8 cellular contexts compared by ENCODE assay signal in genomic region chr21:17513214-17514123, GRCh38. TPM values are rescaled to one million over a fixed set of nuclear protein-coding genes. Genes with fewer than 3 reads are reported as not detected.
A peak's percentile ranks its signal among the peaks of the same experiment; 100 is the strongest.
DNase-seq lines count a peak whose midpoint lies in the region; ATAC-seq and TF ChIP-seq lines count a peak whose summit lies in the region.

No MANE protein-coding gene starts in this region.

- H3K4me3 ChIP-seq in gastroesophageal sphincter: peak overlapping the region; percentile 59 to 79
- peak overlapping the region; percentile 5 to 29 for H3K4me3 ChIP-seq in neutrophil (ENCODE audit: low read depth in 1 of 2, low read length in 1 of 2)

- H3K9me3 ChIP-seq in gastroesophageal sphincter (no peaks in the 10 kb centered on the region), neutrophil (no peaks in the 10 kb centered on the region)

- in situ Hi-C loops in GM13977 (cut with MboI; ENCODE audit: low pct_unique_long_range_greater_than_20kb, low sequenced_read_pairs, unreplicated experiment): no loop called here

- DNase-seq in GM13977 (ENCODE audit: low spot score) (peak; percentile 37), NCI-H526 treated with DMSO at 0.1 percent for 48 hours (lab: John Stamatoyannopoulos, UW) (peak; percentile 58), activated gamma-delta T cell treated with Interleukin-2 at 50 U/mL for 16 hours (peak; percentile 10), HPDE6-E6E7 (ENCODE audit: extremely low spot score) (no peak), SKM-1 treated with dmso at 0.1 percent for 144 hours (lab: John Stamatoyannopoulos, UW; ENCODE audit: unreplicated experiment) (no peak)

- ATAC-seq in HG02840 (IDR thresholded peaks at IDR 0.05; ENCODE audit: low FRiP score, unreplicated experiment) (peak; percentile 9), gastroesophageal sphincter (peak; percentile 54)

- WGBS in gastroesophageal sphincter (ENCODE audit: low coverage in 1 of 2), 2 donors: 0 to 2% methylated on average over 11 to 12 of the region's 69 CpGs

- peaks cover 0 to 27% (median 14%) of the 10 kb centered on the region in 3 donors for H3K4me1 ChIP-seq in gastroesophageal sphincter
- H3K4me1 ChIP-seq in neutrophil (ENCODE audit: control insufficient read depth in 1 of 2, insufficient read depth in 1 of 2, low read depth in 1 of 2, low read length in 1 of 2): peaks cover 3 to 9% of the 10 kb centered on the region in 2 experiments

- H3K27ac ChIP-seq in gastroesophageal sphincter (peak overlapping the region in 1 of 4 donors; percentile 36), neutrophil (no peak overlapping the region)

- H3K27me3 ChIP-seq in gastroesophageal sphincter (peaks cover 35% of the 10 kb centered on the region), neutrophil (peaks cover 95% of the 10 kb centered on the region)

- H3K36me3 ChIP-seq in gastroesophageal sphincter (no peaks in the 10 kb centered on the region), neutrophil (no peaks in the 10 kb centered on the region)

- no peak for TF ChIP-seq EP300 in gastroesophageal sphincter (IDR thresholded peaks at IDR 0.05)

- TF ChIP-seq CTCF in GM13977 (IDR thresholded peaks at IDR 0.05; ENCODE audit: extremely low read depth, insufficient read depth, missing control alignments): no peak
- no peak for TF ChIP-seq CTCF in gastroesophageal sphincter (IDR thresholded peaks at IDR 0.05)
- no peak for TF ChIP-seq CTCF in neutrophil (IDR thresholded peaks at IDR 0.05)

- no peak for TF ChIP-seq POLR2A in gastroesophageal sphincter (IDR thresholded peaks at IDR 0.05)

RNA-seq across cellular contexts. Expression of gene CXADR, which starts 0.6 kb away (rescaled TPM):
- 10 to 100 TPM in 1 of 4 donors, 1 to 10 TPM in 2, under 1 TPM in 1; 0.54 to 10.6 (median 4.4) TPM for total RNA-seq in gastroesophageal sphincter

Comparison
In these comparisons a context has a peak if more than half of its experiments do, and no peak if none do; other contexts are left out.
1. DNase-seq: peak in GM13977 (single experiment), NCI-H526 treated with DMSO at 0.1 percent for 48 hours (single experiment) and activated gamma-delta T cell treated with Interleukin-2 at 50 U/mL for 16 hours (single experiment); none in HPDE6-E6E7 (single experiment) and SKM-1 treated with dmso at 0.1 percent for 144 hours (single experiment).